ENCODE assay signal across 14 cellular contexts in the genomic region with DNA sequence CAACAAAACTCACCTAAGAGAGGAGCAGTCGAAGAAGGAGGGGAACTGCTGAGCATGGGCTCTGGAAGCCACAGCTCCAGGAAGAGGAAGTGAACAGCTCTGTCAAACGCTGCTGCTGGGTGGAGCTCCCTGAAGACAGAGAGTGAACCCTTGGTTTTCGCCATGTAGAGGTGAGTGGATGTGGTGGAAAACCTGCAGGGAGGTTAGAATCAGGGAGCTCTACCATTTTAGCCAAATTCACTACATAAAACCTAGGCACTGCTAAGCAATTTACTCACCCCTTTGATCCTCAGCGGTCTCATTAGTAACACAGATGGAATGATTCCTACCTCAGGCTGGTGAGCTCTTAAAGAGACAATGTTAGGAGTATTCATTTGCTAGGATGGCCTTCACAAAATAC. TPM values are rescaled to one million over a fixed set of nuclear protein-coding genes. Genes with fewer than 3 reads are reported as not detected.
DNase-seq lines count a peak whose midpoint lies in the region; ATAC-seq and TF ChIP-seq lines count a peak whose summit lies in the region.
"Had no signal": no experiment of that assay in that cellular context is flagged by ENCODE, and none has a peak within 500 bp of the region (broad histone marks: within the 10 kb centered on the region; RNA-seq: fewer than 3 reads in every experiment).

No MANE protein-coding gene starts in this region.

- H3K27me3 Mint-ChIP-seq in CD4-positive, alpha-beta memory T cell: peaks cover 10 to 28% of the 10 kb centered on the region in 2 donors

- no peak for TF ChIP-seq RAD21 in IMR-90 (IDR thresholded peaks at IDR 0.05; ENCODE audit: low read length)

- H3K18ac ChIP-seq in IMR-90 (ENCODE audit: low read depth, low read length): no peak overlapping the region

- CTCF ChIA-PET in IMR-90 (lab: Yijun Ruan, JAX): interaction anchor here (0.7 kb wide), 1 partner anchor 32 kb away, joined by 3 read pairs; no protein-coding TSS in a partner anchor
- CTCF ChIA-PET in CD4-positive, alpha-beta memory T cell (lab: Charles Lee; ENCODE audit: partially characterized antibody): interaction anchor here (0.9 to 4.2 kb wide), 2 partner anchors 1452 to 1457 kb away, joined by 3 to 19 read pairs; no protein-coding TSS in a partner anchor

- H3K27me3 ChIP-seq in DND-41 (ENCODE audit: insufficient read depth, low read length, poor library complexity) (no peaks in the 10 kb centered on the region), IMR-90 (ENCODE audit: control insufficient read depth, insufficient read depth, low read length) (no peaks in the 10 kb centered on the region), right cardiac atrium (ENCODE audit: control insufficient read depth, insufficient read depth) (no peaks in the 10 kb centered on the region)
- no peaks in the 10 kb centered on the region for H3K27me3 ChIP-seq in CD4-positive, alpha-beta memory T cell (ENCODE audit: insufficient read depth, low read length)
- H3K27me3 ChIP-seq: upper lobe of left lung had no signal

- no peak overlapping the region for H2BK15ac ChIP-seq in IMR-90 (ENCODE audit: low read depth, low read length)

- H3K27ac Mint-ChIP-seq in CD4-positive, alpha-beta memory T cell: no peak overlapping the region
- H3K27ac Mint-ChIP-seq: CD4-positive, alpha-beta T cell had no signal

- dilution Hi-C loops in IMR-90 (cut with HindIII; ENCODE audit: low sequenced_read_pairs, unreplicated experiment): no loop called here

- H4K91ac ChIP-seq in IMR-90 (ENCODE audit: insufficient read depth, low read depth, low read length): 0 out of 2 replicates have a peak overlapping the region, but pooled peaks have one; percentile 1

- H3K9me3 Mint-ChIP-seq in CD4-positive, alpha-beta memory T cell: no peaks in the 10 kb centered on the region
- H3K9me3 Mint-ChIP-seq: CD4-positive, alpha-beta T cell had no signal

- DNase-seq in DND-41 (peak; percentile 18), IMR-90 (peak; percentile 8), RPMI8226 (peak; percentile 55), islet precursor cell (peak; percentile 63), NCI-H2196 (lab: John Stamatoyannopoulos, UW; ENCODE audit: unreplicated experiment) (no peak), right cardiac atrium (no peak)
- DNase-seq in CD4-positive, alpha-beta memory T cell: no peak
- DNase-seq: activated CD4-positive, alpha-beta T cell treated with anti-CD3 and anti-CD28 coated beads for 48 hours; activated gamma-delta T cell; caudate nucleus; CD4-positive, alpha-beta T cell; upper lobe of left lung had no signal

- no peak for TF ChIP-seq POLR2A in IMR-90 (IDR thresholded peaks at IDR 0.05; ENCODE audit: low read depth, low read length)

- H4K20me1 ChIP-seq in DND-41 (ENCODE audit: insufficient read depth, low read length): no peaks in the 10 kb centered on the region
- H4K20me1 ChIP-seq in IMR-90 (ENCODE audit: insufficient read depth, low read length): no peaks in the 10 kb centered on the region

- ATAC-seq in DND-41 (ENCODE audit: insufficient read depth, low read depth): peak; percentile 68; the same call in 2 of the 3 replicates
- no peak for ATAC-seq in IMR-90 (ENCODE audit: low read depth)
- no peak for ATAC-seq in GM21619 (IDR thresholded peaks at IDR 0.05; ENCODE audit: unreplicated experiment)
- no peak for ATAC-seq in right cardiac atrium

- TF ChIP-seq CTCF in DND-41 (IDR thresholded peaks at IDR 0.05; ENCODE audit: borderline replicate concordance, extremely low read depth, low read length, poor library complexity, severe bottlenecking) (no peak), IMR-90 (conservative IDR thresholded peaks at IDR 0.05; ENCODE audit: low read depth, low read length) (no peak)

- H2BK20ac ChIP-seq in IMR-90 (ENCODE audit: low read depth, low read length): no peak overlapping the region

- no peaks in the 10 kb centered on the region for H3K9me1 ChIP-seq in IMR-90 (ENCODE audit: insufficient read depth, low read length)

- no TSS peak for BruUV-seq in IMR-90 (replicated peaks; lab: Mats Ljungman, UMichigan)

- H3K4me3 ChIP-seq in DND-41 (ENCODE audit: low read depth in 1 of 2, low read length in 2 of 2) (no peak overlapping the region), IMR-90 (ENCODE audit: insufficient read depth, low read depth, low read length) (no peak overlapping the region), right cardiac atrium (ENCODE audit: low read length) (no peak overlapping the region)
- no peak overlapping the region for H3K4me3 ChIP-seq in CD4-positive, alpha-beta memory T cell (ENCODE audit: low read length in 2 of 2)
- H3K4me3 ChIP-seq: upper lobe of left lung had no signal

- H3K23ac ChIP-seq in IMR-90 (ENCODE audit: low read depth, low read length): no peak overlapping the region

- H2BK5ac ChIP-seq in IMR-90 (ENCODE audit: low read depth, low read length, poor library complexity, severe bottlenecking): no peak overlapping the region

- H3K4ac ChIP-seq in IMR-90 (ENCODE audit: low read depth, low read length): no peak overlapping the region

- H3K79me1 ChIP-seq in IMR-90 (ENCODE audit: low read depth in 1 of 2, low read length in 2 of 2): no peaks in the 10 kb centered on the region

- H3K4me1 Mint-ChIP-seq in CD4-positive, alpha-beta memory T cell: peaks cover 0 to 11% (median 8%) of the 10 kb centered on the region in 4 donors

- H3K27ac ChIP-seq in DND-41 (ENCODE audit: low read length) (no peak overlapping the region), IMR-90 (ENCODE audit: insufficient read depth, low read length) (no peak overlapping the region), right cardiac atrium (ENCODE audit: low read length) (no peak overlapping the region)
- no peak overlapping the region for H3K27ac ChIP-seq in CD4-positive, alpha-beta memory T cell (ENCODE audit: low read depth, low read length)
- H3K27ac ChIP-seq: upper lobe of left lung had no signal

- no peak overlapping the region for H3K56ac ChIP-seq in IMR-90 (ENCODE audit: extremely low read depth, insufficient read depth, low read length)

- H3K36me3 Mint-ChIP-seq in CD4-positive, alpha-beta memory T cell: no peaks in the 10 kb centered on the region

- no peak overlapping the region for H3K9ac ChIP-seq in DND-41 (ENCODE audit: low read depth, low read length)
- no peak overlapping the region for H3K9ac ChIP-seq in IMR-90 (ENCODE audit: low read depth, low read length)

- H2AK5ac ChIP-seq in IMR-90 (ENCODE audit: low read depth, low read length): no peak overlapping the region

- H3K4me1 ChIP-seq in DND-41 (ENCODE audit: insufficient read depth, low read length): peaks cover 14% of the 10 kb centered on the region
- H3K4me1 ChIP-seq in IMR-90 (ENCODE audit: control insufficient read depth, insufficient read depth, low read length): no peaks in the 10 kb centered on the region
- peaks cover 7% of the 10 kb centered on the region for H3K4me1 ChIP-seq in CD4-positive, alpha-beta memory T cell (ENCODE audit: insufficient read depth, low read length)
- no peaks in the 10 kb centered on the region for H3K4me1 ChIP-seq in right cardiac atrium (ENCODE audit: control insufficient read depth, insufficient read depth, low read length)

- no CpG with 5 or more reads among the region's 4 CpGs for WGBS in IMR-90 (ENCODE audit: extremely low coverage in 2 of 2, insufficient read length in 1 of 2), 2 experiments
- WGBS in right cardiac atrium: 51% methylated on average over 4 of the region's 4 CpGs

- H3K36me3 ChIP-seq in DND-41 (ENCODE audit: insufficient read depth, low read length) (no peaks in the 10 kb centered on the region), IMR-90 (ENCODE audit: control insufficient read depth, insufficient read depth, low read length) (no peaks in the 10 kb centered on the region)
- no peaks in the 10 kb centered on the region for H3K36me3 ChIP-seq in CD4-positive, alpha-beta memory T cell (ENCODE audit: insufficient read depth, low read length)
- H3K36me3 ChIP-seq: upper lobe of left lung had no signal

- H3K4me2 ChIP-seq in DND-41 (ENCODE audit: insufficient read depth, low read length) (no peak overlapping the region), IMR-90 (ENCODE audit: low read depth, low read length) (no peak overlapping the region)

- H3K4me3 Mint-ChIP-seq in CD4-positive, alpha-beta memory T cell: peak overlapping the region in 1 of 8 donors; percentile 20
- H3K4me3 Mint-ChIP-seq: CD4-positive, alpha-beta T cell had no signal

- no peak overlapping the region for H4K5ac ChIP-seq in IMR-90 (ENCODE audit: low read depth, low read length)

- no peaks in the 10 kb centered on the region for H3K9me3 ChIP-seq in DND-41 (ENCODE audit: insufficient read depth, low read length, severe bottlenecking)
- H3K9me3 ChIP-seq in IMR-90 (ENCODE audit: control insufficient read depth, insufficient read depth, low read length): no peaks in the 10 kb centered on the region
- no peaks in the 10 kb centered on the region for H3K9me3 ChIP-seq in CD4-positive, alpha-beta memory T cell (ENCODE audit: control insufficient read depth in 1 of 2, low read length in 2 of 2)
- H3K9me3 ChIP-seq in right cardiac atrium (ENCODE audit: control insufficient read depth, low read length): no peaks in the 10 kb centered on the region
- H3K9me3 ChIP-seq: upper lobe of left lung had no signal

- H4K8ac ChIP-seq in IMR-90 (ENCODE audit: low read depth in 2 of 2, low read length in 2 of 2): no peak overlapping the region; a peak in 1 of 4 replicates

- in situ Hi-C loops in IMR-90 (cut with MboI; ENCODE audit: low sequenced_read_pairs): no loop called here

- H3K14ac ChIP-seq in IMR-90 (replicated peaks; ENCODE audit: low read depth, low read length): no peak overlapping the region

- intact Hi-C loops in IMR-90 (cut with micrococcal nuclease): no loop called here
- intact Hi-C loops in CD4-positive, alpha-beta memory T cell (cut with micrococcal nuclease): no loop called here
- intact Hi-C loops in right cardiac atrium (cut with DNase I): loop anchor here in 3 of 4 donors (5.0 to 10.0 kb wide), 2 partner anchors 1447 to 1449 kb away; no protein-coding TSS in a partner anchor

- POLR2A ChIA-PET in IMR-90 (lab: Charles Lee; ENCODE audit: unreplicated experiment): no interaction called here
- POLR2A ChIA-PET in CD4-positive, alpha-beta memory T cell (lab: Charles Lee; ENCODE audit: partially characterized antibody): no interaction called here

- peak overlapping the region; percentile 72 for H2AFZ ChIP-seq in DND-41 (ENCODE audit: low read depth, low read length)
- H2AFZ ChIP-seq in IMR-90 (replicated peaks; ENCODE audit: low read length, poor library complexity): peak overlapping the region; percentile 81

- H2BK120ac ChIP-seq in IMR-90 (ENCODE audit: low read depth, low read length): 0 out of 2 replicates have a peak overlapping the region, but pooled peaks have one; percentile 13

- H2AK9ac ChIP-seq in IMR-90 (replicated peaks; ENCODE audit: low read depth, low read length, poor library complexity): no peak overlapping the region

- H3K79me2 ChIP-seq in DND-41 (ENCODE audit: insufficient read depth, low read length): no peaks in the 10 kb centered on the region

RNA-seq across cellular contexts. Expression of a gene that starts 19.4 kb away (rescaled TPM):
- total RNA-seq in IMR-90 (2012; rRNA removed) (0.72 and 1.1 TPM in 2 replicates), right cardiac atrium (1 to 10 TPM in 2 of 4 donors, under 1 TPM in 2; 0.53 to 1.6 (median 0.92) TPM)
- polyA plus RNA-seq in IMR-90 (2012; rRNA removed) (7.1 and 8.6 TPM in 2 replicates), right cardiac atrium (0.57 TPM)
- polyA plus RNA-seq in IMR-90 (2012; cell fraction: cytosol; rRNA removed): 5.0 and 6.4 TPM in 2 replicates
- polyA plus RNA-seq in IMR-90 (2012; cell fraction: nucleus; rRNA removed; ENCODE audit: low replicate concordance): 13.4 and 17.5 TPM in 2 replicates
- not detected for total RNA-seq in CD4-positive, alpha-beta memory T cell
- not detected for polyA plus RNA-seq in CD4-positive, alpha-beta memory T cell
- total RNA-seq: skeletal muscle tissue had no signal

Comparison
In these comparisons a context has a peak if more than half of its experiments do, and no peak if none do; other contexts are left out.
1. DNase-seq: peak in DND-41 (single experiment), IMR-90 (single experiment), RPMI8226 (single experiment) and islet precursor cell (single experiment); none in CD4-positive, alpha-beta memory T cell (0 of 5), NCI-H2196 (single experiment) and right cardiac atrium (0 of 3).
2. intact Hi-C loops: an anchor here in right cardiac atrium (5.0 to 10.0 kb wide); none called in IMR-90 and CD4-positive, alpha-beta memory T cell.